Comparison of ENCODE assay signal across 13 cellular contexts in the genomic region with DNA sequence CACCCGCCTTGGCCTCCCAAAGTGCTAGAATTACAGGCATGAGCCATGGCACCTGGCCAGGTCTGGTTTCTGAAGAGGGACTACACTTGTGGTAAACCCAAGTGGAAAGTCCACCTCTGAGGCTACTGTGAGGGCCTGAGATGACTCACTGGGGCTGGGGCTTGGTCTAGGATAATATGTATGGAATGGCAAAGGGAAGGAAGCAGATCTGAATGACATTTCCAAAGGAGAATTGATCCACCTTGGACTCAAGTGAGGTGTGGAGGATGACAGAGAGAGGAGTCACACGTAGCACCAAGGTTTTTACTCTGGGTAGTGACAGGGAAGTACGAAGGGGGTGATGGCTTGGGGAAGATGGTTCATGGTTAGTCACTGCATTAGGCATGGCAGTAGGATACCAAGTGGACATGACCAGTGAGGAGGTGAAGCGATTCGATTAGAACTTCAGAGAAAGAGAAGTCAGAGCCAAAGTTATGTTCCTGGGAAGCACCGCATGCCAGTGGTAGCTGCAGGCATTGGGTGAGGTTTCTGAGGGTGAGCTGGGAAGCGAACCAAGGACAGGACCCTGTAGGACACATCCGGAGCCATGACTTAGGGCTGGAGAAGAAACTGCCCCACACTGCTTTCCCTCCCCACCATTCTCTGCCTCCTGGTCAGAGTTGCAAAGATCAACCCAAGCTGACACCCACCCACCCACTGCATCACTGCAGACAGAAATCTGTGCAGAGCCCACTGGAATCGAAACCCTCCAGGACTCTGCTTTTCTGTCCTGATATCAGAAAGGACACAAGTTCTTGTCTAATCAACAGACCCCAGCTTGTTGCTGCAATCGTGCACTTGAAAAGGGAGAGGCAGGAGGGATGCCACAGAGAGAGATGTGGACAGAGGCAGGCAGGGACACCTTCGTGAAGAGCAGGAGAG. TPM values are rescaled to one million over a fixed set of nuclear protein-coding genes. Genes with fewer than 3 reads are reported as not detected.
DNase-seq lines count a peak whose midpoint lies in the region; ATAC-seq, FAIRE-seq and TF ChIP-seq lines count a peak whose summit lies in the region.
"Had no signal": no experiment of that assay in that cellular context is flagged by ENCODE, and none has a peak within 500 bp of the region (broad histone marks: within the 10 kb centered on the region; RNA-seq: fewer than 3 reads in every experiment).

No MANE protein-coding gene starts in this region.

- intact Hi-C loops in naive thymus-derived CD4-positive, alpha-beta T cell (cut with micrococcal nuclease), result loop anchor here in 1 of 2 donors (2.0 kb wide), 1 partner anchor 16 kb away; no protein-coding TSS in a partner anchor
- intact Hi-C loops in A673 (cut with micrococcal nuclease; ENCODE audit: unreplicated experiment), result no loop called here

- no peaks in the 10 kb centered on the region for H3K9me3 Mint-ChIP-seq in naive thymus-derived CD4-positive, alpha-beta T cell

- peak; percentile 64 for DNase-seq in Caki2 (ENCODE audit: low read depth)
- peak; percentile 63 for DNase-seq in LHCN-M2 (ENCODE audit: low read depth)
- DNase-seq in bronchial epithelial cell (ENCODE audit: low read depth), result peak; percentile 98
- no peak for DNase-seq in naive thymus-derived CD4-positive, alpha-beta T cell
- DNase-seq in A673 (ENCODE audit: low spot score), result no peak
- no peak for DNase-seq in HuH-7 (ENCODE audit: low spot score)
- DNase-seq: dermis blood vessel endothelial cell, KG1, NCI-H446, ovary had no signal

- H3K4me3 ChIP-seq in bronchial epithelial cell (ENCODE audit: low read depth, low read length) (no peak overlapping the region), A673 (ENCODE audit: low read depth, low read length, poor library complexity, severe bottlenecking) (no peak overlapping the region)
- H3K4me3 ChIP-seq in naive thymus-derived CD4-positive, alpha-beta T cell (ENCODE audit: low read length), result no peak overlapping the region
- H3K4me3 ChIP-seq: ovary had no signal

- no peaks in the 10 kb centered on the region for H3K27me3 ChIP-seq in bronchial epithelial cell (ENCODE audit: control insufficient read depth, insufficient read depth, low read length)
- no peaks in the 10 kb centered on the region for H3K27me3 ChIP-seq in naive thymus-derived CD4-positive, alpha-beta T cell (ENCODE audit: control insufficient read depth in 2 of 2, insufficient read depth in 2 of 2, low read length in 2 of 2)
- H3K27me3 ChIP-seq in A673 (replicated peaks; ENCODE audit: insufficient read depth, low read depth, low read length, poor library complexity), result no peaks in the 10 kb centered on the region
- H3K27me3 ChIP-seq: ovary had no signal

- peaks cover 31 to 56% (median 52%) of the 10 kb centered on the region in 7 donors for H3K4me1 Mint-ChIP-seq in naive thymus-derived CD4-positive, alpha-beta T cell

- ATAC-seq in naive thymus-derived CD4-positive, alpha-beta T cell, result no peak
- ATAC-seq in HG03520 (IDR thresholded peaks at IDR 0.05; ENCODE audit: unreplicated experiment) (no peak), HG02642 (IDR thresholded peaks at IDR 0.05; ENCODE audit: poor library complexity, unreplicated experiment) (no peak)

- H3K27me3 Mint-ChIP-seq in naive thymus-derived CD4-positive, alpha-beta T cell, result peaks cover 0 to 3% (median 0%) of the 10 kb centered on the region in 5 donors

- POLR2A ChIA-PET in naive thymus-derived CD4-positive, alpha-beta T cell (lab: Charles Lee), result interaction anchor here (0.7 to 3.1 kb wide), 9 partner anchors 10 to 146 kb away, joined by 3 to 28 read pairs (median 5); partner anchors contain the start of genes BCL9L and CENATAC
- POLR2A ChIA-PET in A673 (lab: Charles Lee; ENCODE audit: low non-redundant PET), result no interaction called here

- peak; percentile 98 for FAIRE-seq in bronchial epithelial cell (lab: Jason Lieb, UNC)

- H3K27ac ChIP-seq in naive thymus-derived CD4-positive, alpha-beta T cell (ENCODE audit: low read depth, low read length), result no peak overlapping the region
- no peak overlapping the region for H3K27ac ChIP-seq in A673 (ENCODE audit: low read depth, low read length, poor library complexity, severe bottlenecking)
- H3K27ac ChIP-seq: ovary had no signal

- H3K4me1 ChIP-seq in naive thymus-derived CD4-positive, alpha-beta T cell (ENCODE audit: control insufficient read depth in 2 of 2, insufficient read depth in 2 of 2, low read length in 2 of 2), result peaks cover 12 to 24% of the 10 kb centered on the region in 2 donors
- peaks cover 9% of the 10 kb centered on the region for H3K4me1 ChIP-seq in A673 (ENCODE audit: insufficient read depth, low read length, poor library complexity, severe bottlenecking)

- no peaks in the 10 kb centered on the region for H3K9me3 ChIP-seq in naive thymus-derived CD4-positive, alpha-beta T cell (ENCODE audit: control insufficient read depth in 2 of 3, low read length in 3 of 3)
- H3K9me3 ChIP-seq in A673 (ENCODE audit: low read depth, low read length, poor library complexity, severe bottlenecking), result no peaks in the 10 kb centered on the region
- H3K9me3 ChIP-seq: ovary had no signal

- H3K36me3 ChIP-seq in bronchial epithelial cell (ENCODE audit: control insufficient read depth, insufficient read depth, low read length), result no peaks in the 10 kb centered on the region
- no peaks in the 10 kb centered on the region for H3K36me3 ChIP-seq in naive thymus-derived CD4-positive, alpha-beta T cell (ENCODE audit: control insufficient read depth in 2 of 3, insufficient read depth in 3 of 3, low read length in 3 of 3)
- H3K36me3 ChIP-seq in A673 (ENCODE audit: insufficient read depth, low read length, poor library complexity, severe bottlenecking), result no peaks in the 10 kb centered on the region
- H3K36me3 ChIP-seq: ovary had no signal

- no TSS peak for BruUV-seq in A673 (replicated peaks; lab: Mats Ljungman, UMichigan)

- TF ChIP-seq CTCF in bronchial epithelial cell (IDR thresholded peaks at IDR 0.05; ENCODE audit: insufficient read depth, low read length, severe bottlenecking) (no peak), A673 (conservative IDR thresholded peaks at IDR 0.05; ENCODE audit: low read depth, low read length) (no peak)

- peak overlapping the region in 7 of 10 donors; percentile 20 to 76 (median 59) for H3K4me3 Mint-ChIP-seq in naive thymus-derived CD4-positive, alpha-beta T cell

- in situ Hi-C loops in Caki2 (cut with HindIII; ENCODE audit: low pct_unique_long_range_greater_than_20kb, low sequenced_read_pairs), result no loop called here

- CTCF ChIA-PET in naive thymus-derived CD4-positive, alpha-beta T cell (lab: Charles Lee), result interaction anchor here (1.5 to 2.5 kb wide), 3 partner anchors 8 to 19 kb away, joined by 6 to 16 read pairs (median 9); partner anchors contain the start of gene BCL9L
- CTCF ChIA-PET in A673 (lab: Charles Lee), result no interaction called here

- H3K36me3 Mint-ChIP-seq in naive thymus-derived CD4-positive, alpha-beta T cell, result no peaks in the 10 kb centered on the region

- H3K27ac Mint-ChIP-seq in naive thymus-derived CD4-positive, alpha-beta T cell, result peak overlapping the region; percentile 43 to 80 (median 62)

RNA-seq across cellular contexts. Expression of gene BCL9L, which starts 13.0 kb away (rescaled TPM):
- total RNA-seq in Caki2 (2014; rRNA removed; shearing (Covaris generic); ENCODE audit: low replicate concordance), result 3.4 and 3.9 TPM in 2 replicates
- total RNA-seq in LHCN-M2 (2014; rRNA removed) (7.4 and 10.3 TPM in 2 replicates), bronchial epithelial cell (22.6 and 38.5 TPM in 2 replicates), A673 (2021) (49.9 and 64.0 TPM in 2 replicates)
- 29.8 TPM for polyA plus RNA-seq in LHCN-M2 (2012)
- 100 to 1,000 TPM in 4 of 5 experiments, 10 to 100 TPM in 1; 67.8 to 269 (median 266) TPM for total RNA-seq in naive thymus-derived CD4-positive, alpha-beta T cell
- 1 to 10 TPM; 6.7 to 7.2 TPM for polyA plus RNA-seq in naive thymus-derived CD4-positive, alpha-beta T cell

RNA-seq across cellular contexts. Expression of gene UPK2, which starts 17.3 kb away (rescaled TPM):
- total RNA-seq in Caki2 (2014; rRNA removed; shearing (Covaris generic); ENCODE audit: low replicate concordance), result not detected in 2 replicates
- total RNA-seq in LHCN-M2 (2014; rRNA removed) (not detected in 2 replicates), bronchial epithelial cell (0.13 TPM in 1 of 2 replicates, not detected in the other), A673 (2021) (not detected in 2 replicates)
- polyA plus RNA-seq in LHCN-M2 (2012), result 0.34 TPM
- under 1 TPM in 1 of 5 experiments, not detected in 4; 0.24 TPM for total RNA-seq in naive thymus-derived CD4-positive, alpha-beta T cell
- under 1 TPM in 1 of 2 donors, not detected in 1; 0.51 TPM for polyA plus RNA-seq in naive thymus-derived CD4-positive, alpha-beta T cell
- total RNA-seq: dermis blood vessel endothelial cell; ovary; T-helper 1 cell treated with Interleukin-12 subunit alpha and Interleukin-12 subunit beta and Interleukin-4 antibody, amounts not matched to agents 30 ng/mL and 1 ng/mL, for 36 hours had no signal

RNA-seq across cellular contexts. Expression of gene FOXR1, which starts 32.8 kb away (rescaled TPM):
- total RNA-seq in Caki2 (2014; rRNA removed; shearing (Covaris generic); ENCODE audit: low replicate concordance), result not detected in 2 replicates
- total RNA-seq in LHCN-M2 (2014; rRNA removed), result not detected in 2 replicates
- polyA plus RNA-seq in LHCN-M2 (2012), result not detected
- total RNA-seq in bronchial epithelial cell, result not detected in 2 replicates
- total RNA-seq in naive thymus-derived CD4-positive, alpha-beta T cell, result not detected
- not detected for polyA plus RNA-seq in naive thymus-derived CD4-positive, alpha-beta T cell
- total RNA-seq in A673 (2021), result not detected in 2 replicates
- total RNA-seq: dermis blood vessel endothelial cell; ovary; T-helper 1 cell treated with Interleukin-12 subunit alpha and Interleukin-12 subunit beta and Interleukin-4 antibody, amounts not matched to agents 30 ng/mL and 1 ng/mL, for 36 hours had no signal

RNA-seq across cellular contexts. Expression of gene CXCR5, which starts 55.1 kb away (rescaled TPM):
- total RNA-seq in Caki2 (2014; rRNA removed; shearing (Covaris generic); ENCODE audit: low replicate concordance), result not detected in 2 replicates
- total RNA-seq in LHCN-M2 (2014; rRNA removed) (not detected in 2 replicates), bronchial epithelial cell (not detected in 2 replicates), A673 (2021) (not detected in 2 replicates)
- not detected for polyA plus RNA-seq in LHCN-M2 (2012)
- total RNA-seq in naive thymus-derived CD4-positive, alpha-beta T cell, result 1 to 10 TPM in 4 of 5 experiments, under 1 TPM in 1; 0.41 to 2.9 (median 2.1) TPM
- polyA plus RNA-seq in naive thymus-derived CD4-positive, alpha-beta T cell, result 1 to 10 TPM in 1 of 2 donors, under 1 TPM in 1; 0.60 to 1.1 TPM
- total RNA-seq: dermis blood vessel endothelial cell had no signal

RNA-seq across cellular contexts. Expression of gene CENATAC, which starts 59.2 kb away (rescaled TPM):
- total RNA-seq in Caki2 (2014; rRNA removed; shearing (Covaris generic); ENCODE audit: low replicate concordance), result 2.8 and 6.6 TPM in 2 replicates
- total RNA-seq in LHCN-M2 (2014; rRNA removed) (15.3 and 20.1 TPM in 2 replicates), bronchial epithelial cell (21.3 and 22.5 TPM in 2 replicates), A673 (2021) (56.7 and 57.4 TPM in 2 replicates)
- 11.1 TPM for polyA plus RNA-seq in LHCN-M2 (2012)
- 100 to 1,000 TPM in 4 of 5 experiments, 10 to 100 TPM in 1; 53.5 to 136 (median 109) TPM for total RNA-seq in naive thymus-derived CD4-positive, alpha-beta T cell
- 10 to 100 TPM in 1 of 2 donors, 1 to 10 TPM in 1; 8.4 to 13.5 TPM for polyA plus RNA-seq in naive thymus-derived CD4-positive, alpha-beta T cell

Comparison
In these comparisons a context has a peak if more than half of its experiments do, and no peak if none do; other contexts are left out.
1. DNase-seq: peak in Caki2 (single experiment), LHCN-M2 (single experiment) and bronchial epithelial cell (single experiment); none in naive thymus-derived CD4-positive, alpha-beta T cell (0 of 9), A673 (single experiment) and HuH-7 (single experiment).